In genomic region chr9:130316406-130316805, GRCh38 we compare ENCODE assay signal across 30 cellular contexts. TPM values are rescaled to one million over a fixed set of nuclear protein-coding genes. Genes with fewer than 3 reads are reported as not detected.
"Had no signal": no experiment of that assay in that cellular context is flagged by ENCODE, and none has a peak within 500 bp of the region (broad histone marks: within the 10 kb centered on the region; RNA-seq: fewer than 3 reads in every experiment).

No MANE protein-coding gene starts in this region.

- DNase-seq: activated B cell treated with CpG ODN at 0.5 μM for 24 hours; activated CD4-positive, alpha-beta memory T cell treated with anti-CD3 and anti-CD28 coated beads for 36 hours; activated CD4-positive, alpha-beta T cell treated with anti-CD3 and anti-CD28 coated beads for 1 hour; activated CD4-positive, alpha-beta T cell treated with anti-CD3 and anti-CD28 coated beads, Interleukin-2, amount 10 ng/mL, durations not matched to agents 24 days and 14 days; activated CD8-positive, alpha-beta memory T cell treated with anti-CD3 and anti-CD28 coated beads for 24 hours; activated gamma-delta T cell; activated naive CD4-positive, alpha-beta T cell treated with anti-CD3 and anti-CD28 coated beads for 36 hours; activated naive CD8-positive, alpha-beta T cell treated with anti-CD3 and anti-CD28 coated beads for 36 hours; activated T-cell treated with anti-CD3 and anti-CD28 coated beads, Interleukin-2, amount 50 U/mL, for 48 hours; brain microvascular endothelial cell; MG63; MV-4-11; NCI-H1092 treated with DMSO at 0.1 percent for 48 hours; NCI-H1417 treated with DMSO at 0.1 percent for 48 hours; NCI-H1694; NCI-H2029; NCI-H2107; NCI-H510A treated with DMSO at 0.1 percent for 48 hours; NCI-H69; NK-92 treated with Interleukin-12 subunit alpha and Interleukin-12 subunit beta, amount 100 ng/mL, for 24 hours; OCI-M1; Right ventricle myocardium superior; RPMI8226; SW 1271; T-helper 9 cell had no signal

- H3K4me3 Mint-ChIP-seq: activated B cell treated with CpG ODN at 0.5 μM for 24 hours; activated CD4-positive, alpha-beta memory T cell treated with anti-CD3 and anti-CD28 coated beads for 36 hours; activated CD4-positive, alpha-beta T cell treated with anti-CD3 and anti-CD28 coated beads, Interleukin-2, amount 10 ng/mL, durations not matched to agents 24 days and 14 days; activated naive CD4-positive, alpha-beta T cell treated with anti-CD3 and anti-CD28 coated beads for 36 hours; activated naive CD8-positive, alpha-beta T cell treated with anti-CD3 and anti-CD28 coated beads for 36 hours; activated T-helper 17 cell treated with anti-CD3 and anti-CD28 coated beads, Interleukin-2, amount 50 U/mL, for 72 hours; T-helper 1 cell treated with Interleukin-12 subunit alpha and Interleukin-12 subunit beta and Interleukin-4 antibody, amounts not matched to agents 30 μg/mL and 1 μg/mL, for 36 hours had no signal

- H3K36me3 Mint-ChIP-seq: activated CD4-positive, alpha-beta memory T cell treated with anti-CD3 and anti-CD28 coated beads for 36 hours; activated naive CD8-positive, alpha-beta T cell treated with anti-CD3 and anti-CD28 coated beads for 36 hours had no signal

- H3K4me1 Mint-ChIP-seq: activated B cell treated with CpG ODN at 0.5 μM for 24 hours; activated CD4-positive, alpha-beta T cell treated with anti-CD3 and anti-CD28 coated beads, Interleukin-2, amount 10 ng/mL, durations not matched to agents 24 days and 14 days; activated T-helper 17 cell treated with anti-CD3 and anti-CD28 coated beads, Interleukin-2, amount 50 U/mL, for 72 hours had no signal

- H3K36me3 ChIP-seq: brain microvascular endothelial cell, cardiac muscle cell, MG63, SJSA1 had no signal

- H3K9me3 ChIP-seq: MG63, SJSA1 had no signal

- H3K9me3 Mint-ChIP-seq: activated B cell treated with CpG ODN at 0.5 μM for 24 hours; activated CD4-positive, alpha-beta memory T cell treated with anti-CD3 and anti-CD28 coated beads for 36 hours; activated CD4-positive, alpha-beta T cell treated with anti-CD3 and anti-CD28 coated beads, Interleukin-2, amount 10 ng/mL, durations not matched to agents 24 days and 14 days; activated naive CD4-positive, alpha-beta T cell treated with anti-CD3 and anti-CD28 coated beads for 36 hours; activated naive CD8-positive, alpha-beta T cell treated with anti-CD3 and anti-CD28 coated beads for 36 hours; activated T-helper 17 cell treated with anti-CD3 and anti-CD28 coated beads, Interleukin-2, amount 50 U/mL, for 72 hours; T-helper 1 cell treated with Interleukin-12 subunit alpha and Interleukin-12 subunit beta and Interleukin-4 antibody, amounts not matched to agents 30 μg/mL and 1 μg/mL, for 36 hours had no signal

- H3K27me3 ChIP-seq: cardiac muscle cell, MG63, SJSA1 had no signal

- H3K4me3 ChIP-seq: cardiac muscle cell, MG63, SJSA1 had no signal

- ATAC-seq: activated T-helper 17 cell treated with anti-CD3 and anti-CD28 coated beads, Interleukin-2, amount 50 U/mL, for 72 hours; SK-N-SH treated with all-trans-retinoic acid at 6 μM for 48 hours had no signal

- H3K27ac Mint-ChIP-seq: activated B cell treated with CpG ODN at 0.5 μM for 24 hours; activated CD4-positive, alpha-beta memory T cell treated with anti-CD3 and anti-CD28 coated beads for 36 hours; activated CD4-positive, alpha-beta T cell treated with anti-CD3 and anti-CD28 coated beads, Interleukin-2, amount 10 ng/mL, durations not matched to agents 24 days and 14 days; activated naive CD4-positive, alpha-beta T cell treated with anti-CD3 and anti-CD28 coated beads for 36 hours; activated naive CD8-positive, alpha-beta T cell treated with anti-CD3 and anti-CD28 coated beads for 36 hours; activated T-helper 17 cell treated with anti-CD3 and anti-CD28 coated beads, Interleukin-2, amount 50 U/mL, for 72 hours; T-helper 1 cell treated with Interleukin-12 subunit alpha and Interleukin-12 subunit beta and Interleukin-4 antibody, amounts not matched to agents 30 μg/mL and 1 μg/mL, for 36 hours had no signal

- H3K27ac ChIP-seq: brain microvascular endothelial cell, cardiac muscle cell, SJSA1 had no signal

RNA-seq across cellular contexts. Expression of gene HMCN2, which starts 50.8 kb away (rescaled TPM):
- total RNA-seq: activated B cell treated with CpG ODN at 0.5 μM for 24 hours; activated CD4-positive, alpha-beta memory T cell treated with anti-CD3 and anti-CD28 coated beads for 36 hours; activated CD4-positive, alpha-beta T cell treated with anti-CD3 and anti-CD28 coated beads, Interleukin-2, amount 10 ng/mL, durations not matched to agents 24 days and 14 days; activated naive CD4-positive, alpha-beta T cell treated with anti-CD3 and anti-CD28 coated beads for 36 hours; activated naive CD8-positive, alpha-beta T cell treated with anti-CD3 and anti-CD28 coated beads for 36 hours; activated T-helper 17 cell treated with anti-CD3 and anti-CD28 coated beads, Interleukin-2, amount 50 U/mL, for 72 hours had no signal
